Comparison of ENCODE assay signal across 19 cellular contexts in the genomic region with DNA sequence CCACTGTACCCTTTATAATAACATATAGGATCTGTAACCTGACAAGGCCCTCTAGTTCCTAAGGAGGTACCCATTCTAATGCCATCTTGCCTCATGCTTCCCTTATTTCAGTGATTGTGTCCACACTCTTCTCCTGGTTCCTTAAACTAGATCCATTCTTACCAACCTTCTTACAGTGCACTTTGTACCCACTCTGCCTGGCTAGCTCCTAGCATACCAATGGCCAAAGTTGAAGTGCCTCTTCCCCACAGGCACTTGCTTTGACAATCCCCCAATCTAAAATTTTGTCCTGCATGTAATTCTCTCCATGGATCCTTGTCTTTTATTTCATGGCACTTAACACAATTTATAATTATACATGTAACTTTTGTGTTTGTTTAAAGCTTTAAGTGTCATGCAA.
"Had no signal": no experiment of that assay in that cellular context is flagged by ENCODE, and none has a peak within 500 bp of the region (broad histone marks: within the 10 kb centered on the region; RNA-seq: fewer than 3 reads in every experiment).

No MANE protein-coding gene starts in this region.

- H3K36me3 ChIP-seq: MG63 had no signal

- H3K9ac ChIP-seq: SK-N-SH had no signal

- H3K36me3 Mint-ChIP-seq: T-cell had no signal

- ATAC-seq: Panc1, T-cell had no signal

- H3K4me1 Mint-ChIP-seq: T-cell had no signal

- H3K27ac Mint-ChIP-seq: T-cell had no signal

- DNase-seq: MG63, NCI-H1092 treated with DMSO at 0.1 percent for 48 hours, NCI-H1436, NCI-H187, NCI-H2029, NCI-H2081 treated with DMSO at 0.1 percent for 48 hours, NCI-H2171, NCI-H226, NCI-H446, NCI-H510A, NCI-H524 treated with DMSO at 0.1 percent for 48 hours, NCI-H69, NCI-H774, SHP77, SK-N-SH, SW 1271, T-cell had no signal

- H3K4me3 Mint-ChIP-seq: T-cell had no signal

- H3K27me3 ChIP-seq: MG63 had no signal

- H3K4me2 ChIP-seq: SK-N-SH had no signal

- H3K27ac ChIP-seq: RWPE1 had no signal

- H3K4me3 ChIP-seq: MG63 had no signal
